1 cellular context compared by ENCODE assay signal in genomic region chr10:71715026-71715425, GRCh38.
TF ChIP-seq lines count a peak whose summit lies in the region.

No MANE protein-coding gene starts in this region.

TF ChIP-seq in IMR-90, 13 proteins besides CTCF, POLR2A, EP300 and RAD21 (continued from another document):
- TF ChIP-seq, protein P1, sequence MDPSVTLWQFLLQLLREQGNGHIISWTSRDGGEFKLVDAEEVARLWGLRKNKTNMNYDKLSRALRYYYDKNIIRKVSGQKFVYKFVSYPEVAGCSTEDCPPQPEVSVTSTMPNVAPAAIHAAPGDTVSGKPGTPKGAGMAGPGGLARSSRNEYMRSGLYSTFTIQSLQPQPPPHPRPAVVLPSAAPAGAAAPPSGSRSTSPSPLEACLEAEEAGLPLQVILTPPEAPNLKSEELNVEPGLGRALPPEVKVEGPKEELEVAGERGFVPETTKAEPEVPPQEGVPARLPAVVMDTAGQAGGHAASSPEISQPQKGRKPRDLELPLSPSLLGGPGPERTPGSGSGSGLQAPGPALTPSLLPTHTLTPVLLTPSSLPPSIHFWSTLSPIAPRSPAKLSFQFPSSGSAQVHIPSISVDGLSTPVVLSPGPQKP (IDR thresholded peaks at IDR 0.05; ENCODE audit: borderline replicate concordance, low read depth, low read length): no peak
- TF ChIP-seq BHLHE40 (IDR thresholded peaks at IDR 0.05; ENCODE audit: low read depth, low read length) (no peak), SMC3 (IDR thresholded peaks at IDR 0.05; ENCODE audit: low read depth, low read length) (no peak)
- TF ChIP-seq, protein P2, sequence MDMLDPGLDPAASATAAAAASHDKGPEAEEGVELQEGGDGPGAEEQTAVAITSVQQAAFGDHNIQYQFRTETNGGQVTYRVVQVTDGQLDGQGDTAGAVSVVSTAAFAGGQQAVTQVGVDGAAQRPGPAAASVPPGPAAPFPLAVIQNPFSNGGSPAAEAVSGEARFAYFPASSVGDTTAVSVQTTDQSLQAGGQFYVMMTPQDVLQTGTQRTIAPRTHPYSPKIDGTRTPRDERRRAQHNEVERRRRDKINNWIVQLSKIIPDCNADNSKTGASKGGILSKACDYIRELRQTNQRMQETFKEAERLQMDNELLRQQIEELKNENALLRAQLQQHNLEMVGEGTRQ (IDR thresholded peaks at IDR 0.05; ENCODE audit: low read depth, low read length): no peak
